Comparison of ENCODE assay signal across 8 cellular contexts in genomic region chr22:40645579-40646197, GRCh38. TPM values are rescaled to one million over a fixed set of nuclear protein-coding genes. Genes with fewer than 3 reads are reported as not detected.
A peak's percentile ranks its signal among the peaks of the same experiment; 100 is the strongest.
DNase-seq lines count a peak whose midpoint lies in the region; ATAC-seq and TF ChIP-seq lines count a peak whose summit lies in the region.
"Had no signal": no experiment of that assay in that cellular context is flagged by ENCODE, and none has a peak within 500 bp of the region (broad histone marks: within the 10 kb centered on the region; RNA-seq: fewer than 3 reads in every experiment).

No MANE protein-coding gene starts in this region.

- H3K27ac ChIP-seq in KMS-11, result no peak overlapping the region
- peak overlapping the region; percentile 46 to 77 for H3K27ac ChIP-seq in ascending aorta
- no peak overlapping the region for H3K27ac ChIP-seq in right lobe of liver
- peak overlapping the region; percentile 62 to 80 (median 79) for H3K27ac ChIP-seq in stomach
- H3K27ac ChIP-seq: WERI-Rb-1 had no signal

- no peak overlapping the region for H3K9ac ChIP-seq in KMS-11

- H3K4me1 ChIP-seq in KMS-11 (ENCODE audit: low read depth, poor library complexity, severe bottlenecking) (peaks cover 6% of the 10 kb centered on the region), ascending aorta (peaks cover 0 to 8% of the 10 kb centered on the region in 2 donors), right lobe of liver (peaks cover 0 to 4% (median 0%) of the 10 kb centered on the region in 4 donors), stomach (peaks cover 9 to 52% (median 20%) of the 10 kb centered on the region in 4 donors)

- TF ChIP-seq EP300 in stomach (IDR thresholded peaks at IDR 0.05), result no peak

- 6% methylated on average over 3 of the region's 4 CpGs for WGBS in right lobe of liver (ENCODE audit: insufficient coverage, low coverage, low lambda C conversion rate, missing lambda C conversion rate)
- 41 to 51% (median 43%) methylated on average over 4 of the region's 4 CpGs for WGBS in stomach, 5 donors

- H2AFZ ChIP-seq in KMS-11 (ENCODE audit: low read depth), result peak overlapping the region; percentile 80; the same call in 1 of the 2 replicates

- H3K4me2 ChIP-seq in KMS-11, result peak overlapping the region; percentile 15; the same call in 1 of the 2 replicates

- DNase-seq in ascending aorta (ENCODE audit: low spot score in 2 of 2) (no peak), right lobe of liver (no peak), stomach (no peak), NOMO-1 treated with dmso at 0.1 percent for 144 hours (lab: John Stamatoyannopoulos, UW; ENCODE audit: unreplicated experiment) (no peak), medulla oblongata (ENCODE audit: extremely low spot score) (no peak), iPS-NIHi7 (ENCODE audit: extremely low spot score) (no peak)

- no peaks in the 10 kb centered on the region for H3K36me3 ChIP-seq in KMS-11 (ENCODE audit: insufficient read depth)
- H3K36me3 ChIP-seq in ascending aorta, result no peaks in the 10 kb centered on the region
- no peaks in the 10 kb centered on the region for H3K36me3 ChIP-seq in right lobe of liver
- no peaks in the 10 kb centered on the region for H3K36me3 ChIP-seq in stomach
- H3K36me3 ChIP-seq: WERI-Rb-1 had no signal

- TF ChIP-seq POLR2A in right lobe of liver (IDR thresholded peaks at IDR 0.05), result no peak
- TF ChIP-seq POLR2A in stomach (IDR thresholded peaks at IDR 0.05), result no peak

- H3K4me3 ChIP-seq in KMS-11 (IDR thresholded peaks at IDR 0.05; ENCODE audit: insufficient read depth, low read depth, low read length), result no peak overlapping the region
- H3K4me3 ChIP-seq in ascending aorta, result no peak overlapping the region
- H3K4me3 ChIP-seq in right lobe of liver, result no peak overlapping the region
- H3K4me3 ChIP-seq in stomach, result no peak overlapping the region

- peak; percentile 7 to 51 (median 22) for ATAC-seq in right lobe of liver

- intact Hi-C loops in ascending aorta (cut with DNase I), result loop anchor here (1.0 kb wide), 1 partner anchor 208 kb away; no protein-coding TSS in a partner anchor
- intact Hi-C loops in right lobe of liver (cut with DNase I), result loop anchor here in 1 of 2 donors (10.0 kb wide), 1 partner anchor 121 kb away; no protein-coding TSS in a partner anchor
- intact Hi-C loops in stomach (cut with DNase I; ENCODE audit: low total_unique reads), result loop anchor here (5.0 kb wide), 1 partner anchor 208 kb away; no protein-coding TSS in a partner anchor

- no peaks in the 10 kb centered on the region for H3K27me3 ChIP-seq in KMS-11 (ENCODE audit: insufficient read depth, low read depth)
- H3K27me3 ChIP-seq in ascending aorta, result no peaks in the 10 kb centered on the region
- H3K27me3 ChIP-seq in right lobe of liver, result no peaks in the 10 kb centered on the region
- H3K27me3 ChIP-seq in stomach, result no peaks in the 10 kb centered on the region

- H3K9me3 ChIP-seq in ascending aorta, result no peaks in the 10 kb centered on the region
- H3K9me3 ChIP-seq in right lobe of liver, result no peaks in the 10 kb centered on the region
- H3K9me3 ChIP-seq in stomach, result no peaks in the 10 kb centered on the region

- H3K79me2 ChIP-seq in KMS-11 (ENCODE audit: insufficient read depth, low read depth), result no peaks in the 10 kb centered on the region

- TF ChIP-seq CTCF in KMS-11 (conservative IDR thresholded peaks at IDR 0.05; ENCODE audit: low read depth, low read length) (no peak), ascending aorta (IDR thresholded peaks at IDR 0.05) (no peak), right lobe of liver (IDR thresholded peaks at IDR 0.05) (no peak), stomach (IDR thresholded peaks at IDR 0.05) (no peak)

- H4K20me1 ChIP-seq in KMS-11 (ENCODE audit: insufficient read depth), result no peaks in the 10 kb centered on the region

RNA-seq across cellular contexts. Expression of gene MRTFA, which starts 9.2 kb away (rescaled TPM):
- total RNA-seq in ascending aorta (99.3 TPM), right lobe of liver (10 to 100 TPM in 5 of 6 experiments, 1 to 10 TPM in 1; 9.3 to 20.6 (median 16.3) TPM), stomach (100 to 1,000 TPM in 2 of 5 donors, 10 to 100 TPM in 3; 40.4 to 706 (median 99.8) TPM)
- polyA plus RNA-seq in stomach, result 10 to 100 TPM; 11.1 to 20.2 (median 14.7) TPM

RNA-seq across cellular contexts. Expression of gene MCHR1, which starts 33.6 kb away (rescaled TPM):
- total RNA-seq in ascending aorta, result not detected
- total RNA-seq in right lobe of liver, result 1 to 10 TPM; 1.1 to 3.7 (median 1.9) TPM
- not detected for total RNA-seq in stomach
- polyA plus RNA-seq in stomach, result under 1 TPM in 2 of 3 donors, not detected in 1; 0.08 to 0.25 TPM

Comparison
In these comparisons a context has a peak if more than half of its experiments do, and no peak if none do; other contexts are left out.
1. H3K27ac ChIP-seq: peak in ascending aorta (2 of 2) and stomach (5 of 5); none in KMS-11 (single experiment) and right lobe of liver (0 of 3).